In genomic region chr5:93221773-93222172, GRCh38 we compare ENCODE assay signal across 1 cellular context.
TF ChIP-seq lines count a peak whose summit lies in the region.

No MANE protein-coding gene starts in this region.

TF ChIP-seq in SK-N-SH treated with all-trans-retinoic acid at 6 μM for 48 hours, 23 proteins besides CTCF, POLR2A, EP300 and RAD21 (continued from another document):
- TF ChIP-seq, protein P1, sequence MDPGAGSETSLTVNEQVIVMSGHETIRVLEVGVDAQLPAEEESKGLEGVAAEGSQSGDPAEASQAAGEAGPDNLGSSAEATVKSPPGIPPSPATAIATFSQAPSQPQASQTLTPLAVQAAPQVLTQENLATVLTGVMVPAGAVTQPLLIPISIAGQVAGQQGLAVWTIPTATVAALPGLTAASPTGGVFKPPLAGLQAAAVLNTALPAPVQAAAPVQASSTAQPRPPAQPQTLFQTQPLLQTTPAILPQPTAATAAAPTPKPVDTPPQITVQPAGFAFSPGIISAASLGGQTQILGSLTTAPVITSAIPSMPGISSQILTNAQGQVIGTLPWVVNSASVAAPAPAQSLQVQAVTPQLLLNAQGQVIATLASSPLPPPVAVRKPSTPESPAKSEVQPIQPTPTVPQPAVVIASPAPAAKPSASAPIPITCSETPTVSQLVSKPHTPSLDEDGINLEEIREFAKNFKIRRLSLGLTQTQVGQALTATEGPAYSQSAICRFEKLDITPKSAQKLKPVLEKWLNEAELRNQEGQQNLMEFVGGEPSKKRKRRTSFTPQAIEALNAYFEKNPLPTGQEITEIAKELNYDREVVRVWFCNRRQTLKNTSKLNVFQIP (CRISPR knock-in tag; IDR thresholded peaks at IDR 0.05; ENCODE audit: borderline replicate concordance, low read depth) = no peak
